In the genomic region with DNA sequence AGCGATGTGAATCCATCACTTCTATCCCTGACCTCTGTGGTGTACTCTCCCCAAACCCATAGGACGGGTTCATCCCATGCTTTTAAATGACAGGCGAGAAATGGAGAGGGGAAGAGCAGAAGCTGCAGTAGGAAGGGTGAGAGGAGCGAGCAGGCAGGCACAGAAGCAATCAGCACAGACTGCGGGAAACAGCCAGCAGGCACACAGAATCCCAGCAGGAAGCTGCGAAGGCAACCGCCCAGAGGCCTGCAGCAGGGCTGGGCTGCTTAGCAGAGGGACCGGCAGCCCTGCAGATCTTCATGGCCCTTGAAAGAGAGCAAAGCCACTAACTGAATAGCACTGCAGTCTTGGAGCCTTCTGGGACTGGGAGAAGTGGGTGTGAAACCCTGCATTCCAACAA, we compare ENCODE assay signal across 21 cellular contexts.
"Had no signal": no experiment of that assay in that cellular context is flagged by ENCODE, and none has a peak within 500 bp of the region (broad histone marks: within the 10 kb centered on the region; RNA-seq: fewer than 3 reads in every experiment).

No MANE protein-coding gene starts in this region.

- DNase-seq: activated B cell treated with CpG ODN at 0.5 μM for 24 hours; activated CD4-positive, alpha-beta memory T cell treated with anti-CD3 and anti-CD28 coated beads, Interleukin-2, amount 10 ng/mL, durations not matched to agents 7 days and 5 days; activated CD4-positive, alpha-beta T cell treated with anti-CD3 and anti-CD28 coated beads for 4 hours; activated CD8-positive, alpha-beta memory T cell treated with anti-CD3 and anti-CD28 coated beads, Interleukin-2, amount 10 ng/mL, durations not matched to agents 7 days and 5 days; erythroblast; foreskin melanocyte; hypothalamus; kidney glomerular epithelial cell; left ventricle myocardium superior; mucosa of descending colon; naive B cell; stimulated activated CD4-positive, alpha-beta T cell treated with anti-CD3 and anti-CD28 coated beads, Interleukin-2, amount 100 ng/mL, for 24 hours; stimulated activated naive CD8-positive, alpha-beta T cell treated with anti-CD3 and anti-CD28 coated beads, Interleukin-15, Interleukin-2, amounts not matched to agents 100 U/mL and 50 U/mL, for 24 hours; substantia nigra had no signal

- H3K27ac ChIP-seq: cardiac muscle cell, dorsolateral prefrontal cortex, prostate gland, right atrium auricular region, tibial artery had no signal

- H3K9me3 ChIP-seq: mucosa of descending colon, prostate gland, right atrium auricular region, tibial artery had no signal

- H3K27ac Mint-ChIP-seq: activated B cell treated with CpG ODN at 0.5 μM for 24 hours; activated CD4-positive, alpha-beta memory T cell treated with anti-CD3 and anti-CD28 coated beads, Interleukin-2, amount 10 ng/mL, durations not matched to agents 7 days and 5 days; activated CD8-positive, alpha-beta memory T cell treated with anti-CD3 and anti-CD28 coated beads, Interleukin-2, amount 10 ng/mL, durations not matched to agents 7 days and 5 days; activated naive CD8-positive, alpha-beta T cell; naive B cell had no signal

- H3K36me3 Mint-ChIP-seq: activated CD8-positive, alpha-beta memory T cell treated with anti-CD3 and anti-CD28 coated beads, Interleukin-2, amount 10 ng/mL, durations not matched to agents 7 days and 5 days; activated naive CD8-positive, alpha-beta T cell; naive B cell had no signal

- H3K27me3 ChIP-seq: cardiac muscle cell, dorsolateral prefrontal cortex, right atrium auricular region, tibial artery had no signal

- H3K36me3 ChIP-seq: cardiac muscle cell, prostate gland had no signal

- ATAC-seq: activated CD8-positive, alpha-beta memory T cell treated with anti-CD3 and anti-CD28 coated beads, Interleukin-2, amount 10 ng/mL, durations not matched to agents 7 days and 5 days; left ventricle myocardium superior; mucosa of descending colon; stimulated activated naive CD8-positive, alpha-beta T cell treated with anti-CD3 and anti-CD28 coated beads, Interleukin-15, Interleukin-2, amounts not matched to agents 100 U/mL and 50 U/mL, for 24 hours had no signal

- H3K4me3 Mint-ChIP-seq: activated B cell treated with CpG ODN at 0.5 μM for 24 hours; activated CD4-positive, alpha-beta memory T cell treated with anti-CD3 and anti-CD28 coated beads, Interleukin-2, amount 10 ng/mL, durations not matched to agents 7 days and 5 days; activated CD8-positive, alpha-beta memory T cell treated with anti-CD3 and anti-CD28 coated beads, Interleukin-2, amount 10 ng/mL, durations not matched to agents 7 days and 5 days; activated naive CD8-positive, alpha-beta T cell; naive B cell; neural crest cell had no signal

- H3K9me3 Mint-ChIP-seq: activated B cell treated with CpG ODN at 0.5 μM for 24 hours; activated CD4-positive, alpha-beta memory T cell treated with anti-CD3 and anti-CD28 coated beads, Interleukin-2, amount 10 ng/mL, durations not matched to agents 7 days and 5 days; naive B cell; neural crest cell had no signal

- H3K4me1 ChIP-seq: prostate gland, tibial artery had no signal

- H3K27me3 Mint-ChIP-seq: activated naive CD8-positive, alpha-beta T cell; naive B cell had no signal

- H3K4me3 ChIP-seq: cardiac muscle cell, dorsolateral prefrontal cortex, mucosa of descending colon, prostate gland, right atrium auricular region, tibial artery had no signal

- H3K4me1 Mint-ChIP-seq: activated B cell treated with CpG ODN at 0.5 μM for 24 hours; activated CD4-positive, alpha-beta memory T cell treated with anti-CD3 and anti-CD28 coated beads, Interleukin-2, amount 10 ng/mL, durations not matched to agents 7 days and 5 days; naive B cell had no signal
